13 cellular contexts compared by ENCODE assay signal in the genomic region with DNA sequence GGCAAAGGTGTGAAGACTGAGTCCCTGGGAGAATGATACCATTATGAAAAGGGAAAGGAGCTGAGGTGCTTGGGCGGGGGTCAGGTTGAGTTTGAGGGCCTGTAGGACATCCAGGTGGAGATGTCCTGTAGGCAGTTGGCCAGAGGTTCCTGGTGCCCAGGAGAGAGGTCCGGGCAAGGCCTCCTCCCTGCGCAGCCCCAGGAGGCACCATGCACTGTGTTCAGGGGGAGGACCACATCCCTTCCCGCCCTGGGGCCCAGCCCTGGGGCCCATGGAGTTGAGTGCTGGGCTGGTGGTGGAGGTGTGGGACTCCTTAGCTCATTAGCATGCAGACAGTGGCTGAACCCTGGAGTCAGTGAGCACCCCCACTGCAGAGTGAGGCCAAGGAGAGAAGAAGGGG. TPM values are rescaled to one million over a fixed set of nuclear protein-coding genes. Genes with fewer than 3 reads are reported as not detected.
"Had no signal": no experiment of that assay in that cellular context is flagged by ENCODE, and none has a peak within 500 bp of the region (broad histone marks: within the 10 kb centered on the region; RNA-seq: fewer than 3 reads in every experiment).

No MANE protein-coding gene starts in this region.

- H3K36me3 Mint-ChIP-seq: stimulated activated memory B cell treated with anti-CD40 and anti-IgM and Interleukin-4, amounts not matched to agents 10 μg/mL and 1 μg/mL and 100 μg/mL, for 72 hours had no signal

- H3K9me3 Mint-ChIP-seq: activated CD4-positive, alpha-beta memory T cell treated with anti-CD3 and anti-CD28 coated beads, Interleukin-2, amount 10 ng/mL, durations not matched to agents 7 days and 5 days; stimulated activated memory B cell treated with anti-CD40 and anti-IgM and Interleukin-4, amounts not matched to agents 10 μg/mL and 1 μg/mL and 100 μg/mL, for 72 hours had no signal

- DNase-seq: activated CD4-positive, alpha-beta memory T cell treated with anti-CD3 and anti-CD28 coated beads, Interleukin-2, amount 10 ng/mL, durations not matched to agents 7 days and 5 days; activated CD8-positive, alpha-beta memory T cell treated with anti-CD3 and anti-CD28 coated beads, Interleukin-2, amount 50 U/mL, for 4 hours; activated naive CD4-positive, alpha-beta T cell; esophagus squamous epithelium; small intestine; substantia nigra; T-helper 9 cell; transverse colon had no signal

- H3K4me3 Mint-ChIP-seq: activated CD4-positive, alpha-beta memory T cell treated with anti-CD3 and anti-CD28 coated beads, Interleukin-2, amount 10 ng/mL, durations not matched to agents 7 days and 5 days; stimulated activated memory B cell treated with anti-CD40 and anti-IgM and Interleukin-4, amounts not matched to agents 10 μg/mL and 1 μg/mL and 100 μg/mL, for 72 hours had no signal

- H3K27ac Mint-ChIP-seq: activated CD4-positive, alpha-beta memory T cell treated with anti-CD3 and anti-CD28 coated beads, Interleukin-2, amount 10 ng/mL, durations not matched to agents 7 days and 5 days; stimulated activated memory B cell treated with anti-CD40 and anti-IgM and Interleukin-4, amounts not matched to agents 10 μg/mL and 1 μg/mL and 100 μg/mL, for 72 hours had no signal

- ATAC-seq: heart left ventricle; left lobe of liver; stimulated activated memory B cell treated with anti-CD40 and anti-IgM and Interleukin-4, amounts not matched to agents 10 μg/mL and 1 μg/mL and 100 μg/mL, for 72 hours had no signal

RNA-seq across cellular contexts. Expression of gene FAIM2, which starts 5.6 kb away (rescaled TPM):
- total RNA-seq: dermis blood vessel endothelial cell, left lobe of liver, SK-MEL-5 had no signal

RNA-seq across cellular contexts. Expression of gene AQP2, which starts 41.2 kb away (rescaled TPM):
- total RNA-seq: activated CD4-positive, alpha-beta memory T cell treated with anti-CD3 and anti-CD28 coated beads, Interleukin-2, amount 10 ng/mL, durations not matched to agents 7 days and 5 days; dermis blood vessel endothelial cell; esophagus squamous epithelium; heart left ventricle; left lobe of liver; SK-MEL-5; transverse colon had no signal

RNA-seq across cellular contexts. Expression of gene AQP5, which starts 52.3 kb away (rescaled TPM):
- total RNA-seq: activated CD4-positive, alpha-beta memory T cell treated with anti-CD3 and anti-CD28 coated beads, Interleukin-2, amount 10 ng/mL, durations not matched to agents 7 days and 5 days; left lobe of liver; SK-MEL-5; transverse colon had no signal
